Comparison of ENCODE assay signal across 19 cellular contexts in genomic region chr6:47680056-47680455, GRCh38. TPM values are rescaled to one million over a fixed set of nuclear protein-coding genes. Genes with fewer than 3 reads are reported as not detected.
"Had no signal": no experiment of that assay in that cellular context is flagged by ENCODE, and none has a peak within 500 bp of the region (broad histone marks: within the 10 kb centered on the region; RNA-seq: fewer than 3 reads in every experiment).

No MANE protein-coding gene starts in this region.

- H3K36me3 ChIP-seq: heart right ventricle, suprapubic skin, upper lobe of left lung had no signal

- H3K4me3 ChIP-seq: coronary artery, heart right ventricle, psoas muscle, suprapubic skin, upper lobe of left lung had no signal

- ATAC-seq: activated CD4-positive, alpha-beta T cell treated with anti-CD3 and anti-CD28 coated beads for 36 hours; activated naive CD8-positive, alpha-beta T cell treated with anti-CD3 and anti-CD28 coated beads, Interleukin-2, amount 50 U/mL, for 24 hours; activated T-cell treated with anti-CD3 and anti-CD28 coated beads, Interleukin-2, amount 50 U/mL, for 72 hours; heart right ventricle had no signal

- H3K9me3 ChIP-seq: heart right ventricle, psoas muscle, suprapubic skin, upper lobe of left lung had no signal

- H3K27ac ChIP-seq: coronary artery, heart right ventricle, psoas muscle, upper lobe of left lung had no signal

- FAIRE-seq: endothelial cell of umbilical vein, frontal cortex, keratinocyte had no signal

- DNase-seq: activated CD4-positive, alpha-beta memory T cell treated with anti-CD3 and anti-CD28 coated beads, Interleukin-2, amount 10 ng/mL, durations not matched to agents 7 days and 5 days; activated CD4-positive, alpha-beta T cell treated with anti-CD3 and anti-CD28 coated beads for 36 hours; activated naive CD8-positive, alpha-beta T cell treated with anti-CD3 and anti-CD28 coated beads, Interleukin-2, amount 50 U/mL, for 24 hours; activated T-cell treated with anti-CD3 and anti-CD28 coated beads, Interleukin-2, amount 50 U/mL, for 72 hours; central memory CD4-positive, alpha-beta T cell; effector CD4-positive, alpha-beta T cell; heart right ventricle; psoas muscle; stimulated activated CD4-positive, alpha-beta T cell treated with anti-CD3 and anti-CD28 coated beads, Interleukin-12 subunit alpha, Interleukin-12 subunit beta, amount 100 ng/mL, for 4 hours; stimulated activated naive CD4-positive, alpha-beta T cell; T-helper 9 cell; upper lobe of left lung had no signal

- H3K27me3 ChIP-seq: heart right ventricle, suprapubic skin, upper lobe of left lung had no signal

RNA-seq across cellular contexts. Expression of gene ADGRF4, which starts 18.3 kb away (rescaled TPM):
- total RNA-seq: activated CD4-positive, alpha-beta memory T cell treated with anti-CD3 and anti-CD28 coated beads, Interleukin-2, amount 10 ng/mL, durations not matched to agents 7 days and 5 days; activated CD4-positive, alpha-beta T cell treated with anti-CD3 and anti-CD28 coated beads for 36 hours; activated T-cell treated with anti-CD3 and anti-CD28 coated beads, Interleukin-2, amount 50 U/mL, for 72 hours; endothelial cell of umbilical vein; frontal cortex; liver; mesenteric fat pad had no signal
